In the genomic region with DNA sequence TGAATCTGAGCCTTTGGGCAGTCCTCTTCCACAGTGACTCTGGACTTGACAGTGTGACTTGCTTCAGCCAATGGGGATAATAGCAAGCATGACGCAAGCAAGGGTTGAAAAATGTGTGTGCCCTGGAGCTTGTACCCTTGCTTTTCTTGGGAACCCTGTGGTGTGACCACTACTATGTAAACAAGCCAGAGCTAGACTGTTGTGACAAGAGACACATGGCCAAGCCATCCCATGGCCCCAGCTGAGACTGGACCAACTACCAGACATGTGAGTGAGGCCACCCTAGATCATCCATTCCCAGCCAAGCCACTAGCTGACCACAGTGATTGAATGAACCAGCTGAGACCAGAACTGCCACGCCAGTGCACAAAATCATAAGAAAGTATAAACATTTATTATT, we compare ENCODE assay signal across 18 cellular contexts. TPM values are rescaled to one million over a fixed set of nuclear protein-coding genes. Genes with fewer than 3 reads are reported as not detected.
DNase-seq lines count a peak whose midpoint lies in the region; TF ChIP-seq lines count a peak whose summit lies in the region.
"Had no signal": no experiment of that assay in that cellular context is flagged by ENCODE, and none has a peak within 500 bp of the region (broad histone marks: within the 10 kb centered on the region; RNA-seq: fewer than 3 reads in every experiment).

No MANE protein-coding gene starts in this region.

- no peaks in the 10 kb centered on the region for H3K4me1 Mint-ChIP-seq in activated T-cell treated with anti-CD3 and anti-CD28 coated beads, Interleukin-2, amount 50 U/mL, for 24 hours (ENCODE audit: low read depth)

- no peak overlapping the region for H4K91ac ChIP-seq in mesenchymal stem cell (ENCODE audit: low read length)

- H3K9me3 ChIP-seq in mesenchymal stem cell (ENCODE audit: control insufficient read depth, low read length), result no peaks in the 10 kb centered on the region
- H3K9me3 ChIP-seq: right atrium auricular region had no signal

- no peak overlapping the region for H2BK5ac ChIP-seq in mesenchymal stem cell (ENCODE audit: low read depth, low read length, poor library complexity, severe bottlenecking)

- no peak overlapping the region for H3K27ac Mint-ChIP-seq in activated T-cell treated with anti-CD3 and anti-CD28 coated beads, Interleukin-2, amount 50 U/mL, for 24 hours
- H3K27ac Mint-ChIP-seq: activated naive CD8-positive, alpha-beta T cell treated with anti-CD3 and anti-CD28 coated beads, Interleukin-2, amount 10 ng/mL, durations not matched to agents 7 days and 5 days; activated T-helper 2 cell treated with anti-CD3 and anti-CD28 coated beads, Interferon-gamma antibody, Interleukin-2, Interleukin-4, amounts not matched to agents 10 μg/mL and 5 μg/mL and 100 μg/mL, durations not matched to agents 14 hours and 24 hours and 36 hours had no signal

- H3K4me1 ChIP-seq in mesenchymal stem cell (ENCODE audit: control insufficient read depth, insufficient read depth, low read depth, low read length), result peaks cover 7% of the 10 kb centered on the region
- H3K4me1 ChIP-seq: right atrium auricular region had no signal

- no peak overlapping the region for H3K23ac ChIP-seq in mesenchymal stem cell (ENCODE audit: low read length in 2 of 2)

- H2BK120ac ChIP-seq in mesenchymal stem cell (ENCODE audit: low read depth, low read length), result no peak overlapping the region

- peak overlapping the region in 1 of 2 experiments; percentile 18 for H3K18ac ChIP-seq in mesenchymal stem cell (ENCODE audit: low read depth in 1 of 2, low read length in 2 of 2)

- H3K27me3 ChIP-seq in brain microvascular endothelial cell (replicated peaks) (no peaks in the 10 kb centered on the region), mesenchymal stem cell (ENCODE audit: control insufficient read depth in 1 of 2, insufficient read depth in 1 of 2, low read length in 2 of 2) (no peaks in the 10 kb centered on the region)
- H3K27me3 ChIP-seq: hepatocyte, right atrium auricular region had no signal

- no peaks in the 10 kb centered on the region for H3K36me3 Mint-ChIP-seq in activated T-cell treated with anti-CD3 and anti-CD28 coated beads, Interleukin-2, amount 50 U/mL, for 24 hours (ENCODE audit: low read depth)

- peak; percentile 2 for TF ChIP-seq CTCF in AG09309 (IDR thresholded peaks at IDR 0.05; ENCODE audit: control insufficient read depth, insufficient read depth, low read depth, low read length, missing control alignments)
- no peak for TF ChIP-seq CTCF in brain microvascular endothelial cell (IDR thresholded peaks at IDR 0.05; ENCODE audit: low read depth, low read length, missing control alignments)

- no peak overlapping the region for H3K4me2 ChIP-seq in mesenchymal stem cell (ENCODE audit: low read length, poor library complexity, severe bottlenecking)
- H3K4me2 ChIP-seq: hepatocyte had no signal

- peaks cover 4% of the 10 kb centered on the region for H3K27me3 Mint-ChIP-seq in activated T-cell treated with anti-CD3 and anti-CD28 coated beads, Interleukin-2, amount 50 U/mL, for 24 hours

- H2BK15ac ChIP-seq in mesenchymal stem cell (ENCODE audit: low read depth, poor library complexity, severe bottlenecking), result no peak overlapping the region

- no peak overlapping the region for H2AFZ ChIP-seq in mesenchymal stem cell (ENCODE audit: low read depth, low read length)
- H2AFZ ChIP-seq: hepatocyte had no signal

- peak overlapping the region; percentile 5 for H3K27ac ChIP-seq in brain microvascular endothelial cell
- H3K27ac ChIP-seq in mesenchymal stem cell (ENCODE audit: low read length, poor library complexity, severe bottlenecking), result no peak overlapping the region
- H3K27ac ChIP-seq: hepatocyte, right atrium auricular region had no signal

- H3K14ac ChIP-seq in mesenchymal stem cell (ENCODE audit: low read length in 2 of 2), result no peak overlapping the region

- no peak overlapping the region for H3K9ac ChIP-seq in mesenchymal stem cell (ENCODE audit: low read length)

- DNase-seq in AG09309 (ENCODE audit: low read depth), result no peak
- DNase-seq in MV-4-11 (lab: John Stamatoyannopoulos, UW), result peak; percentile 63
- peak; percentile 52 for DNase-seq in brain microvascular endothelial cell
- DNase-seq in mesenchymal stem cell, result peak; percentile 96
- DNase-seq in activated T-cell treated with anti-CD3 and anti-CD28 coated beads, Interleukin-2, amount 50 U/mL, for 24 hours, result no peak
- DNase-seq in DMS 273 treated with DMSO at 0.1 percent for 48 hours (lab: John Stamatoyannopoulos, UW), result no peak
- DNase-seq in NCI-H2029 treated with DMSO at 0.1 percent for 48 hours (lab: John Stamatoyannopoulos, UW), result no peak
- no peak for DNase-seq in SHP77 (lab: John Stamatoyannopoulos, UW)
- DNase-seq: activated CD4-positive, alpha-beta T cell treated with anti-CD3 and anti-CD28 coated beads for 4 hours; activated naive CD8-positive, alpha-beta T cell treated with anti-CD3 and anti-CD28 coated beads, Interleukin-2, amount 10 ng/mL, durations not matched to agents 7 days and 5 days; DMS153; H7; NCI-H1417; NCI-H510A treated with DMSO at 0.1 percent for 48 hours had no signal

- in situ Hi-C loops in brain microvascular endothelial cell (cut with HindIII; ENCODE audit: low pct_ligation_motif_present, low sequenced_read_pairs), result no loop called here

- H2BK12ac ChIP-seq in mesenchymal stem cell (ENCODE audit: low read length in 2 of 2), result peak overlapping the region in 1 of 2 experiments; percentile 66

- H3K79me1 ChIP-seq in mesenchymal stem cell (replicated peaks; ENCODE audit: low read length, poor library complexity, severe bottlenecking), result peaks cover 14% of the 10 kb centered on the region

- no peak overlapping the region for H3K4ac ChIP-seq in mesenchymal stem cell (ENCODE audit: low read depth in 1 of 2, low read length in 2 of 2)

- no peak overlapping the region for H3K4me3 Mint-ChIP-seq in activated T-cell treated with anti-CD3 and anti-CD28 coated beads, Interleukin-2, amount 50 U/mL, for 24 hours
- H3K4me3 Mint-ChIP-seq: activated naive CD8-positive, alpha-beta T cell treated with anti-CD3 and anti-CD28 coated beads, Interleukin-2, amount 10 ng/mL, durations not matched to agents 7 days and 5 days had no signal

- no peaks in the 10 kb centered on the region for H3K9me3 Mint-ChIP-seq in activated T-cell treated with anti-CD3 and anti-CD28 coated beads, Interleukin-2, amount 50 U/mL, for 24 hours
- H3K9me3 Mint-ChIP-seq: activated T-helper 2 cell treated with anti-CD3 and anti-CD28 coated beads, Interferon-gamma antibody, Interleukin-2, Interleukin-4, amounts not matched to agents 10 μg/mL and 5 μg/mL and 100 μg/mL, durations not matched to agents 14 hours and 24 hours and 36 hours had no signal

- H4K8ac ChIP-seq in mesenchymal stem cell (ENCODE audit: low read length), result no peak overlapping the region

- H2AK5ac ChIP-seq in mesenchymal stem cell (ENCODE audit: low read length, severe bottlenecking), result no peak overlapping the region

- H3K4me3 ChIP-seq in AG09309 (ENCODE audit: control insufficient read depth, low read depth, low read length), result no peak overlapping the region
- H3K4me3 ChIP-seq in brain microvascular endothelial cell (ENCODE audit: low read depth, low read length), result no peak overlapping the region
- H3K4me3 ChIP-seq in mesenchymal stem cell (ENCODE audit: insufficient read depth in 1 of 2, low read depth in 1 of 2, low read length in 2 of 2), result no peak overlapping the region
- H3K4me3 ChIP-seq: hepatocyte, lung, right atrium auricular region had no signal

- peaks cover 2% of the 10 kb centered on the region for H3K36me3 ChIP-seq in brain microvascular endothelial cell (replicated peaks)
- H3K36me3 ChIP-seq in mesenchymal stem cell (ENCODE audit: control insufficient read depth in 1 of 2, insufficient read depth in 2 of 2, low read depth in 1 of 2, low read length in 2 of 2), result peaks cover 0 to 61% of the 10 kb centered on the region in 2 experiments
- H3K36me3 ChIP-seq: right atrium auricular region had no signal

- 93% methylated on average over 1 of the region's 2 CpGs for WGBS in mesenchymal stem cell

RNA-seq across cellular contexts. Expression of gene MYO1E, which starts 11.8 kb away (rescaled TPM):
- polyA plus RNA-seq in mesenchymal stem cell (2013, experiment 1 of 2), result 86.7 TPM
- polyA plus RNA-seq in mesenchymal stem cell (2013, experiment 2 of 2), result 85.0 TPM

Comparison
In these comparisons a context has a peak if more than half of its experiments do, and no peak if none do; other contexts are left out.
1. DNase-seq: peak in MV-4-11 (single experiment), brain microvascular endothelial cell (single experiment) and mesenchymal stem cell (single experiment); none in AG09309 (single experiment), activated T-cell treated with anti-CD3 and anti-CD28 coated beads, Interleukin-2, amount 50 U/mL, for 24 hours (single experiment), DMS 273 treated with DMSO at 0.1 percent for 48 hours (single experiment), NCI-H2029 treated with DMSO at 0.1 percent for 48 hours (single experiment) and SHP77 (0 of 2).